1 cellular context compared by ENCODE assay signal in genomic region chr2:199455533-199456382, GRCh38.
A peak's percentile ranks its signal among the peaks of the same experiment; 100 is the strongest.
TF ChIP-seq lines count a peak whose summit lies in the region.

No MANE protein-coding gene starts in this region.

TF ChIP-seq in HepG2, 621 proteins besides CTCF, POLR2A, EP300 and RAD21 (continued from another document):
- TF ChIP-seq MLXIP (CRISPR knock-in tag; IDR thresholded peaks at IDR 0.05; ENCODE audit: borderline replicate concordance) (no peak), RORA (CRISPR knock-in tag; IDR thresholded peaks at IDR 0.05) (no peak), ZIK1 (CRISPR knock-in tag; IDR thresholded peaks at IDR 0.05; ENCODE audit: borderline replicate concordance, low read depth) (peak; percentile 43; the same call in 1 of the 2 replicates), ZBTB37 (CRISPR knock-in tag; IDR thresholded peaks at IDR 0.05) (peak; percentile 47; the same call in 1 of the 2 replicates), CHD4 (IDR thresholded peaks at IDR 0.05; ENCODE audit: borderline replicate concordance, low read length) (no peak), ZNF274 (CRISPR knock-in tag; IDR thresholded peaks at IDR 0.05) (peak; percentile 83), ZNF343 (CRISPR knock-in tag; IDR thresholded peaks at IDR 0.05) (no peak), SAP130 (CRISPR knock-in tag; IDR thresholded peaks at IDR 0.05; ENCODE audit: low read depth) (peak; percentile 84), GRHL1 (CRISPR knock-in tag; conservative IDR thresholded peaks at IDR 0.05) (no peak), ZNF574 (CRISPR knock-in tag; IDR thresholded peaks at IDR 0.05) (peak; percentile 83), ZNF687 (CRISPR knock-in tag; IDR thresholded peaks at IDR 0.05) (peak; percentile 93), RBAK (CRISPR knock-in tag; IDR thresholded peaks at IDR 0.05) (no peak), ZBTB34 (CRISPR knock-in tag; IDR thresholded peaks at IDR 0.05) (peak; percentile 80; the same call in 1 of the 2 replicates), STAT6 (CRISPR knock-in tag; IDR thresholded peaks at IDR 0.05; ENCODE audit: borderline replicate concordance) (no peak), SP140L (CRISPR knock-in tag; IDR thresholded peaks at IDR 0.05; ENCODE audit: borderline replicate concordance) (peak; percentile 79; the same call in 1 of the 2 replicates), CEBPG (CRISPR knock-in tag; IDR thresholded peaks at IDR 0.05) (peak; percentile 76), ZMAT5 (CRISPR knock-in tag; IDR thresholded peaks at IDR 0.05; ENCODE audit: borderline replicate concordance, low read depth) (no peak), ATAD3A (CRISPR knock-in tag; IDR thresholded peaks at IDR 0.05) (no peak), IKZF1 (IDR thresholded peaks at IDR 0.05) (no peak), KIAA2018 (CRISPR knock-in tag; IDR thresholded peaks at IDR 0.05; ENCODE audit: borderline replicate concordance) (no peak), ZNF138 (CRISPR knock-in tag; IDR thresholded peaks at IDR 0.05; ENCODE audit: low read depth) (no peak), TOPORS (CRISPR knock-in tag; IDR thresholded peaks at IDR 0.05) (no peak)
